In genomic region chr14:60722836-60723217, GRCh38 we compare ENCODE assay signal across 7 cellular contexts. TPM values are rescaled to one million over a fixed set of nuclear protein-coding genes. Genes with fewer than 3 reads are reported as not detected.
DNase-seq lines count a peak whose midpoint lies in the region; ATAC-seq, FAIRE-seq and TF ChIP-seq lines count a peak whose summit lies in the region.

No MANE protein-coding gene starts in this region.

- H3K27ac ChIP-seq in coronary artery: peak overlapping the region; percentile 52 to 64
- H3K27ac ChIP-seq in mesodermal cell (ENCODE audit: low read depth, low read length, severe bottlenecking): no peak overlapping the region

- H3K4me3 ChIP-seq in coronary artery (peak overlapping the region; percentile 78), mesodermal cell (ENCODE audit: extremely low read depth, insufficient read depth, low read length, poor library complexity, severe bottlenecking) (peak overlapping the region; percentile 78)

- H3K36me3 ChIP-seq in mesodermal cell (ENCODE audit: control insufficient read depth, insufficient read depth, low read length): peaks cover 18% of the 10 kb centered on the region

- 0% methylated on average over 8 of the region's 21 CpGs; no CpG with 5 or more reads in 1 of the 2 experiments for WGBS in mesodermal cell (ENCODE audit: insufficient coverage in 2 of 2), 2 experiments

- TF ChIP-seq POLR2A in GM12892 (IDR thresholded peaks at IDR 0.05; ENCODE audit: low read depth, low read length): no peak

- no peak for FAIRE-seq in GM12892 (lab: Jason Lieb, UNC)

- H3K9me3 ChIP-seq in mesodermal cell (ENCODE audit: control insufficient read depth, low read length): no peaks in the 10 kb centered on the region

- peaks cover 7% of the 10 kb centered on the region for H3K4me1 ChIP-seq in mesodermal cell (ENCODE audit: control insufficient read depth, insufficient read depth, low read length, poor library complexity, severe bottlenecking)

- DNase-seq in GM12892 (ENCODE audit: insufficient read length) (peak; percentile 23), NCI-H69 (lab: John Stamatoyannopoulos, UW) (peak; percentile 84), coronary artery (ENCODE audit: low spot score) (no peak), Kasumi-1 (lab: John Stamatoyannopoulos, UW) (no peak)

- no peak for TF ChIP-seq CTCF in coronary artery (IDR thresholded peaks at IDR 0.05)

- ATAC-seq in GM21381 (IDR thresholded peaks at IDR 0.05; ENCODE audit: unreplicated experiment): no peak
- no peak for ATAC-seq in HG03439 (IDR thresholded peaks at IDR 0.05; ENCODE audit: unreplicated experiment)

RNA-seq across cellular contexts. Expression of gene SIX4, which starts 1.3 kb away (rescaled TPM):
- polyA plus RNA-seq in GM12892 (2012; ENCODE audit: missing spikeins): not detected
- 7.7 TPM for polyA plus RNA-seq in mesodermal cell (2013, experiment 1 of 2)
- 7.9 TPM for polyA plus RNA-seq in mesodermal cell (2013, experiment 2 of 2)

RNA-seq across cellular contexts. Expression of gene MNAT1, which starts 11.7 kb away (rescaled TPM):
- 57.2 TPM for polyA plus RNA-seq in GM12892 (2012; ENCODE audit: missing spikeins)
- polyA plus RNA-seq in mesodermal cell (2013, experiment 1 of 2): 48.4 TPM
- 55.4 TPM for polyA plus RNA-seq in mesodermal cell (2013, experiment 2 of 2)

Comparison
In these comparisons a context has a peak if more than half of its experiments do, and no peak if none do; other contexts are left out.
1. DNase-seq: peak in GM12892 (single experiment) and NCI-H69 (single experiment); none in coronary artery (single experiment) and Kasumi-1 (0 of 2).